Comparison of ENCODE assay signal across 18 cellular contexts in genomic region chr16:22034503-22034902, GRCh38. TPM values are rescaled to one million over a fixed set of nuclear protein-coding genes. Genes with fewer than 3 reads are reported as not detected.
DNase-seq lines count a peak whose midpoint lies in the region; ATAC-seq and TF ChIP-seq lines count a peak whose summit lies in the region.
"Had no signal": no experiment of that assay in that cellular context is flagged by ENCODE, and none has a peak within 500 bp of the region (broad histone marks: within the 10 kb centered on the region; RNA-seq: fewer than 3 reads in every experiment).

No MANE protein-coding gene starts in this region.

- POLR2A ChIA-PET in activated CD4-positive, alpha-beta T cell treated with anti-CD3 and anti-CD28 coated beads, Interleukin-2, amount 10 ng/mL, durations not matched to agents 7 days and 5 days (lab: Charles Lee): no interaction called here
- POLR2A ChIA-PET in CD8-positive, alpha-beta T cell (lab: Charles Lee): no interaction called here

- H3K27ac ChIP-seq in CD8-positive, alpha-beta T cell (ENCODE audit: low read depth, low read length): no peak overlapping the region
- H3K27ac ChIP-seq: SJCRH30 had no signal

- H3K36me3 Mint-ChIP-seq in activated CD4-positive, alpha-beta T cell treated with anti-CD3 and anti-CD28 coated beads, Interleukin-2, amount 10 ng/mL, durations not matched to agents 7 days and 5 days (ENCODE audit: low read depth): peaks cover 34% of the 10 kb centered on the region
- peaks cover 40% of the 10 kb centered on the region for H3K36me3 Mint-ChIP-seq in CD8-positive, alpha-beta T cell
- H3K36me3 Mint-ChIP-seq in activated T-helper 1 cell treated with anti-CD3 and anti-CD28 coated beads, Interleukin-12 subunit alpha, Interleukin-12 subunit beta, Interleukin-2, Interleukin-4 antibody, amounts not matched to agents 30 ng/mL and 10 ng/mL and 1 ng/mL, durations not matched to agents 14 hours and 24 hours and 36 hours (ENCODE audit: low read depth): peaks cover 28% of the 10 kb centered on the region
- H3K36me3 Mint-ChIP-seq in stimulated activated memory B cell treated with anti-CD40 and anti-IgM and Interleukin-4, amounts not matched to agents 10 μg/mL and 1 μg/mL and 100 μg/mL, for 72 hours: peaks cover 55% of the 10 kb centered on the region

- no peak overlapping the region for H3K4me3 ChIP-seq in CD8-positive, alpha-beta T cell (ENCODE audit: low read depth, low read length)
- H3K4me3 ChIP-seq: SJCRH30 had no signal

- CTCF ChIA-PET in activated CD4-positive, alpha-beta T cell treated with anti-CD3 and anti-CD28 coated beads, Interleukin-2, amount 10 ng/mL, durations not matched to agents 7 days and 5 days (lab: Charles Lee): no interaction called here
- CTCF ChIA-PET in CD8-positive, alpha-beta T cell (lab: Charles Lee): no interaction called here

- no peaks in the 10 kb centered on the region for H3K36me3 ChIP-seq in CD8-positive, alpha-beta T cell (ENCODE audit: insufficient read depth, low read length)

- DNase-seq in activated CD4-positive, alpha-beta T cell treated with anti-CD3 and anti-CD28 coated beads, Interleukin-2, amount 10 ng/mL, durations not matched to agents 7 days and 5 days: no peak
- DNase-seq in activated CD4-positive, alpha-beta T cell treated with anti-CD3 and anti-CD28 coated beads for 4 hours: no peak
- DNase-seq in CD8-positive, alpha-beta T cell: no peak
- no peak for DNase-seq in activated T-helper 1 cell treated with anti-CD3 and anti-CD28 coated beads, Interleukin-12 subunit alpha, Interleukin-12 subunit beta, Interleukin-2, Interleukin-4 antibody, amounts not matched to agents 30 ng/mL and 10 ng/mL and 1 ng/mL, durations not matched to agents 14 hours and 24 hours and 36 hours (ENCODE audit: low spot score)
- no peak for DNase-seq in activated naive CD4-positive, alpha-beta T cell treated with Interleukin-2 at 50 U/mL for 16 hours
- DNase-seq: Calu3; CD4-positive, alpha-beta memory T cell; HFFc6; KG1; MV-4-11; NCI-H1694 treated with DMSO at 0.1 percent for 48 hours; NCI-H510A; NCI-H748 treated with DMSO at 0.1 percent for 48 hours; SJCRH30 had no signal

- H3K4me1 Mint-ChIP-seq in activated CD4-positive, alpha-beta T cell treated with anti-CD3 and anti-CD28 coated beads, Interleukin-2, amount 10 ng/mL, durations not matched to agents 7 days and 5 days: peaks cover 37% of the 10 kb centered on the region
- peaks cover 12% of the 10 kb centered on the region for H3K4me1 Mint-ChIP-seq in CD8-positive, alpha-beta T cell (ENCODE audit: low read depth)
- peaks cover 42% of the 10 kb centered on the region for H3K4me1 Mint-ChIP-seq in activated T-helper 1 cell treated with anti-CD3 and anti-CD28 coated beads, Interleukin-12 subunit alpha, Interleukin-12 subunit beta, Interleukin-2, Interleukin-4 antibody, amounts not matched to agents 30 ng/mL and 10 ng/mL and 1 ng/mL, durations not matched to agents 14 hours and 24 hours and 36 hours (ENCODE audit: low read depth)
- peaks cover 22% of the 10 kb centered on the region for H3K4me1 Mint-ChIP-seq in stimulated activated memory B cell treated with anti-CD40 and anti-IgM and Interleukin-4, amounts not matched to agents 10 μg/mL and 1 μg/mL and 100 μg/mL, for 72 hours

- no peak for TF ChIP-seq CTCF in CD8-positive, alpha-beta T cell (IDR thresholded peaks at IDR 0.05)

- no peak for ATAC-seq in CD8-positive, alpha-beta T cell
- no peak for ATAC-seq in stimulated activated memory B cell treated with anti-CD40 and anti-IgM and Interleukin-4, amounts not matched to agents 10 μg/mL and 1 μg/mL and 100 μg/mL, for 72 hours
- ATAC-seq in GM18873 (IDR thresholded peaks at IDR 0.05; ENCODE audit: low FRiP score, unreplicated experiment): no peak
- ATAC-seq: HepG2 had no signal

- H3K4me3 Mint-ChIP-seq in activated CD4-positive, alpha-beta T cell treated with anti-CD3 and anti-CD28 coated beads, Interleukin-2, amount 10 ng/mL, durations not matched to agents 7 days and 5 days: no peak overlapping the region
- no peak overlapping the region for H3K4me3 Mint-ChIP-seq in CD8-positive, alpha-beta T cell
- no peak overlapping the region for H3K4me3 Mint-ChIP-seq in activated T-helper 1 cell treated with anti-CD3 and anti-CD28 coated beads, Interleukin-12 subunit alpha, Interleukin-12 subunit beta, Interleukin-2, Interleukin-4 antibody, amounts not matched to agents 30 ng/mL and 10 ng/mL and 1 ng/mL, durations not matched to agents 14 hours and 24 hours and 36 hours
- H3K4me3 Mint-ChIP-seq in stimulated activated memory B cell treated with anti-CD40 and anti-IgM and Interleukin-4, amounts not matched to agents 10 μg/mL and 1 μg/mL and 100 μg/mL, for 72 hours: no peak overlapping the region
- H3K4me3 Mint-ChIP-seq: CD4-positive, alpha-beta memory T cell; HFFc6 had no signal

- peaks cover 7% of the 10 kb centered on the region for H3K9me3 Mint-ChIP-seq in activated CD4-positive, alpha-beta T cell treated with anti-CD3 and anti-CD28 coated beads, Interleukin-2, amount 10 ng/mL, durations not matched to agents 7 days and 5 days
- no peaks in the 10 kb centered on the region for H3K9me3 Mint-ChIP-seq in CD8-positive, alpha-beta T cell
- H3K9me3 Mint-ChIP-seq in activated T-helper 1 cell treated with anti-CD3 and anti-CD28 coated beads, Interleukin-12 subunit alpha, Interleukin-12 subunit beta, Interleukin-2, Interleukin-4 antibody, amounts not matched to agents 30 ng/mL and 10 ng/mL and 1 ng/mL, durations not matched to agents 14 hours and 24 hours and 36 hours: peaks cover 8% of the 10 kb centered on the region
- no peaks in the 10 kb centered on the region for H3K9me3 Mint-ChIP-seq in stimulated activated memory B cell treated with anti-CD40 and anti-IgM and Interleukin-4, amounts not matched to agents 10 μg/mL and 1 μg/mL and 100 μg/mL, for 72 hours
- H3K9me3 Mint-ChIP-seq: CD4-positive, alpha-beta memory T cell; HFFc6 had no signal

- H3K9me3 ChIP-seq in CD8-positive, alpha-beta T cell (ENCODE audit: low read length): no peaks in the 10 kb centered on the region
- H3K9me3 ChIP-seq: SJCRH30 had no signal

- intact Hi-C loops in CD8-positive, alpha-beta T cell (cut with DNase I, micrococcal nuclease): no loop called here
- intact Hi-C loops in activated T-helper 1 cell treated with anti-CD3 and anti-CD28 coated beads, Interleukin-12 subunit alpha, Interleukin-12 subunit beta, Interleukin-2, Interleukin-4 antibody, amounts not matched to agents 30 ng/mL and 10 ng/mL and 1 ng/mL, durations not matched to agents 14 hours and 24 hours and 36 hours (cut with micrococcal nuclease): no loop called here

- no peaks in the 10 kb centered on the region for H3K4me1 ChIP-seq in CD8-positive, alpha-beta T cell (ENCODE audit: insufficient read depth, low read length)
- H3K4me1 ChIP-seq: SJCRH30 had no signal

- no peaks in the 10 kb centered on the region for H3K27me3 Mint-ChIP-seq in activated CD4-positive, alpha-beta T cell treated with anti-CD3 and anti-CD28 coated beads, Interleukin-2, amount 10 ng/mL, durations not matched to agents 7 days and 5 days
- H3K27me3 Mint-ChIP-seq in CD8-positive, alpha-beta T cell (ENCODE audit: low read depth): no peaks in the 10 kb centered on the region
- no peaks in the 10 kb centered on the region for H3K27me3 Mint-ChIP-seq in activated T-helper 1 cell treated with anti-CD3 and anti-CD28 coated beads, Interleukin-12 subunit alpha, Interleukin-12 subunit beta, Interleukin-2, Interleukin-4 antibody, amounts not matched to agents 30 ng/mL and 10 ng/mL and 1 ng/mL, durations not matched to agents 14 hours and 24 hours and 36 hours (ENCODE audit: insufficient read depth)
- H3K27me3 Mint-ChIP-seq in stimulated activated memory B cell treated with anti-CD40 and anti-IgM and Interleukin-4, amounts not matched to agents 10 μg/mL and 1 μg/mL and 100 μg/mL, for 72 hours: no peaks in the 10 kb centered on the region
- H3K27me3 Mint-ChIP-seq: CD4-positive, alpha-beta memory T cell had no signal

- no peaks in the 10 kb centered on the region for H3K27me3 ChIP-seq in CD8-positive, alpha-beta T cell (ENCODE audit: insufficient read depth, low read length)
- H3K27me3 ChIP-seq: SJCRH30 had no signal

- H3K27ac Mint-ChIP-seq in activated CD4-positive, alpha-beta T cell treated with anti-CD3 and anti-CD28 coated beads, Interleukin-2, amount 10 ng/mL, durations not matched to agents 7 days and 5 days: peak overlapping the region; percentile 57
- peak overlapping the region; percentile 24 for H3K27ac Mint-ChIP-seq in CD8-positive, alpha-beta T cell
- H3K27ac Mint-ChIP-seq in activated T-helper 1 cell treated with anti-CD3 and anti-CD28 coated beads, Interleukin-12 subunit alpha, Interleukin-12 subunit beta, Interleukin-2, Interleukin-4 antibody, amounts not matched to agents 30 ng/mL and 10 ng/mL and 1 ng/mL, durations not matched to agents 14 hours and 24 hours and 36 hours: peak overlapping the region; percentile 16
- peak overlapping the region; percentile 52 for H3K27ac Mint-ChIP-seq in stimulated activated memory B cell treated with anti-CD40 and anti-IgM and Interleukin-4, amounts not matched to agents 10 μg/mL and 1 μg/mL and 100 μg/mL, for 72 hours
- H3K27ac Mint-ChIP-seq: HFFc6 had no signal

RNA-seq across cellular contexts. Expression of gene MOSMO, which starts 26.6 kb away (rescaled TPM):
- 10 to 100 TPM; 10.7 to 11.9 TPM for total RNA-seq in activated CD4-positive, alpha-beta T cell treated with anti-CD3 and anti-CD28 coated beads, Interleukin-2, amount 10 ng/mL, durations not matched to agents 7 days and 5 days
- 1 to 10 TPM; 2.4 TPM for total RNA-seq in CD8-positive, alpha-beta T cell
- 12.7 and 16.3 TPM in 2 replicates for total RNA-seq in activated T-helper 1 cell treated with anti-CD3 and anti-CD28 coated beads, Interleukin-12 subunit alpha, Interleukin-12 subunit beta, Interleukin-2, Interleukin-4 antibody, amounts not matched to agents 30 ng/mL and 10 ng/mL and 1 ng/mL, durations not matched to agents 14 hours and 24 hours and 36 hours

RNA-seq across cellular contexts. Expression of gene PDZD9, which starts 33.6 kb away (rescaled TPM):
- not detected for total RNA-seq in activated CD4-positive, alpha-beta T cell treated with anti-CD3 and anti-CD28 coated beads, Interleukin-2, amount 10 ng/mL, durations not matched to agents 7 days and 5 days
- not detected for total RNA-seq in CD8-positive, alpha-beta T cell
- not detected in 2 replicates for total RNA-seq in activated T-helper 1 cell treated with anti-CD3 and anti-CD28 coated beads, Interleukin-12 subunit alpha, Interleukin-12 subunit beta, Interleukin-2, Interleukin-4 antibody, amounts not matched to agents 30 ng/mL and 10 ng/mL and 1 ng/mL, durations not matched to agents 14 hours and 24 hours and 36 hours
- total RNA-seq: Calu3; CD4-positive, alpha-beta memory T cell; H4; HepG2; HFFc6; SJCRH30 had no signal

RNA-seq across cellular contexts. Expression of gene VWA3A, which starts 57.8 kb away (rescaled TPM):
- under 1 TPM; 0.15 to 0.20 TPM for total RNA-seq in activated CD4-positive, alpha-beta T cell treated with anti-CD3 and anti-CD28 coated beads, Interleukin-2, amount 10 ng/mL, durations not matched to agents 7 days and 5 days
- total RNA-seq in CD8-positive, alpha-beta T cell: under 1 TPM; 0.17 to 0.62 TPM
- total RNA-seq in activated T-helper 1 cell treated with anti-CD3 and anti-CD28 coated beads, Interleukin-12 subunit alpha, Interleukin-12 subunit beta, Interleukin-2, Interleukin-4 antibody, amounts not matched to agents 30 ng/mL and 10 ng/mL and 1 ng/mL, durations not matched to agents 14 hours and 24 hours and 36 hours: 0.10 and 0.24 TPM in 2 replicates
- total RNA-seq: H4, SJCRH30 had no signal
